In the genomic region with DNA sequence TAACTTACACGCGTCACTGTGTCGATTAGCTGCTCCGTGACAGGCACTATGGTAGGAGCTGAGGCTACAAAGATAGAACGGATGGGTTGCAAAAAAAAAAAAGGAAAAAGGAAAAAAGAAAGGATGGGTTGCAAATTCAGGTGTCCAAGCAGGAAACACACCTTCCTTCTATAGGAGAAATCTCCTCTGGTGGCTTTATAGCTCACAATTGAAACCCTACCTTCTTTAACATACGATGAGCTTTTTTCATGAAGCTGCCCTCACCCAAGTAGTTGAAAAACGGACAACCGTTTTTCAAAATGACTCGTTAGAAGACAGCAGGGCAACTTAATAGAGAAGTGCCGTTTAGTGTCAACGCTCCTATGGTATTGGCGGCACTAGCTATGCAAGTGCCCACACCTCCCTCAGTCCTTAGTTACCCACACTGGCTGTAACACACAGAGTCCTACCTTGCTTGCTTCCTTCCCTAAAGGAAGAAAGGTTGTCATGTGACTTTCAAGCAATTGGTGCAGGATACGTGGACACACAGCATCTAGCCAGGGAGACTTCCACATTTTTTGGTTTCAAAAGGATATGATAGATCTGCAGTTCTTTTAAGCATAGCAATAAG, we compare ENCODE assay signal across 8 cellular contexts. TPM values are rescaled to one million over a fixed set of nuclear protein-coding genes. Genes with fewer than 3 reads are reported as not detected.
A peak's percentile ranks its signal among the peaks of the same experiment; 100 is the strongest.
DNase-seq lines count a peak whose midpoint lies in the region; ATAC-seq and TF ChIP-seq lines count a peak whose summit lies in the region.

No MANE protein-coding gene starts in this region.

- intact Hi-C loops in heart right ventricle (cut with DNase I), result loop anchor here in 3 of 10 donors (5.0 to 10.0 kb wide), 3 partner anchors 54 to 67 kb away; a partner anchor contains a TSS

- DNase-seq in SIG-M5 treated with dmso at 0.1 percent for 504 hours (lab: John Stamatoyannopoulos, UW; ENCODE audit: unreplicated experiment), result peak; percentile 54
- no peak for DNase-seq in SIG-M5 (lab: John Stamatoyannopoulos, UW)
- peak; percentile 9 for DNase-seq in NCI-H226
- no peak for DNase-seq in activated naive CD8-positive, alpha-beta T cell treated with anti-CD3 and anti-CD28 coated beads, Interleukin-2, amount 10 ng/mL, durations not matched to agents 7 days and 5 days
- DNase-seq in heart right ventricle, result peak in 1 of 2 donors; percentile 15

- H3K9me3 Mint-ChIP-seq in activated naive CD8-positive, alpha-beta T cell treated with anti-CD3 and anti-CD28 coated beads, Interleukin-2, amount 10 ng/mL, durations not matched to agents 7 days and 5 days, result no peaks in the 10 kb centered on the region

- H3K4me1 ChIP-seq in HEK293 (ENCODE audit: control insufficient read depth, insufficient read depth, low read length) (peaks cover 12% of the 10 kb centered on the region; the same call in 1 of the 2 replicates), heart right ventricle (peaks cover 7 to 51% (median 43%) of the 10 kb centered on the region in 9 donors), parathyroid adenoma (peaks cover 4% of the 10 kb centered on the region)

- H3K79me2 ChIP-seq in parathyroid adenoma, result peaks cover 41% of the 10 kb centered on the region

- peak overlapping the region; percentile 99 for H2AFZ ChIP-seq in parathyroid adenoma

- peak; percentile 10 for ATAC-seq in activated naive CD8-positive, alpha-beta T cell treated with anti-CD3 and anti-CD28 coated beads, Interleukin-2, amount 10 ng/mL, durations not matched to agents 7 days and 5 days (ENCODE audit: low read depth)
- ATAC-seq in heart right ventricle (peak in 6 of 8 donors; percentile 23 to 63 (median 43)), GM19328 (IDR thresholded peaks at IDR 0.05; ENCODE audit: unreplicated experiment) (no peak)

- H3K36me3 Mint-ChIP-seq in activated naive CD8-positive, alpha-beta T cell treated with anti-CD3 and anti-CD28 coated beads, Interleukin-2, amount 10 ng/mL, durations not matched to agents 7 days and 5 days, result peaks cover 10% of the 10 kb centered on the region

- peak overlapping the region; percentile 82 for H3K4me3 ChIP-seq in HEK293 (ENCODE audit: low read depth, low read length)
- H3K4me3 ChIP-seq in heart right ventricle, result peak overlapping the region; percentile 63 to 97 (median 80)
- peak overlapping the region; percentile 98 for H3K4me3 ChIP-seq in parathyroid adenoma (ENCODE audit: low read depth, low read length)

- TF ChIP-seq CTCF in HEK293 (tag by site-specific recombination; IDR thresholded peaks at IDR 0.05) (no peak), heart right ventricle (IDR thresholded peaks at IDR 0.05) (no peak), parathyroid adenoma (IDR thresholded peaks at IDR 0.05) (no peak)

- H3K27ac Mint-ChIP-seq in activated naive CD8-positive, alpha-beta T cell treated with anti-CD3 and anti-CD28 coated beads, Interleukin-2, amount 10 ng/mL, durations not matched to agents 7 days and 5 days, result peak overlapping the region; percentile 99

- no peaks in the 10 kb centered on the region for H3K9me3 ChIP-seq in HEK293 (ENCODE audit: control insufficient read depth, insufficient read depth, low read depth, low read length)
- H3K9me3 ChIP-seq in heart right ventricle, result peaks cover 0 to under 1% (median 0%) of the 10 kb centered on the region in 11 donors
- no peaks in the 10 kb centered on the region for H3K9me3 ChIP-seq in parathyroid adenoma (ENCODE audit: control insufficient read depth, low read length)

- H3K27ac ChIP-seq in HEK293 (ENCODE audit: extremely low read depth, low read depth, low read length), result peak overlapping the region; percentile 97
- peak overlapping the region; percentile 88 to 100 (median 96) for H3K27ac ChIP-seq in heart right ventricle
- H3K27ac ChIP-seq in parathyroid adenoma, result peak overlapping the region; percentile 96

- WGBS in heart right ventricle, 2 donors, result 0 to 1% methylated on average over 13 of the region's 13 CpGs

- H3K27me3 ChIP-seq in heart right ventricle (no peaks in the 10 kb centered on the region), parathyroid adenoma (ENCODE audit: control insufficient read depth, insufficient read depth, low read length) (no peaks in the 10 kb centered on the region)

- H3K36me3 ChIP-seq in HEK293 (ENCODE audit: control insufficient read depth in 2 of 2, insufficient read depth in 1 of 2, low read length in 2 of 2), result peaks cover 2 to 4% of the 10 kb centered on the region in 2 experiments; a peak in 2 of 3 replicates
- H3K36me3 ChIP-seq in heart right ventricle, result peaks cover 0 to 27% (median 0%) of the 10 kb centered on the region in 9 donors
- no peaks in the 10 kb centered on the region for H3K36me3 ChIP-seq in parathyroid adenoma (ENCODE audit: control insufficient read depth, insufficient read depth, low read length)

- CTCF ChIA-PET in HEK293 (lab: Yijun Ruan, JAX), result no interaction called here

- POLR2A ChIA-PET in HEK293 (lab: Yijun Ruan, JAX), result interaction anchor here (0.5 to 2.1 kb wide), 7 partner anchors 33 to 708 kb away, joined by 3 to 26 read pairs (median 3); a partner anchor contains a TSS
- POLR2A ChIA-PET in activated naive CD8-positive, alpha-beta T cell treated with anti-CD3 and anti-CD28 coated beads, Interleukin-2, amount 10 ng/mL, durations not matched to agents 7 days and 5 days (lab: Charles Lee), result interaction anchor here (0.5 to 2.9 kb wide), 20 partner anchors 9 to 797 kb away, joined by 3 to 31 read pairs (median 4); a partner anchor contains a TSS

- no peaks in the 10 kb centered on the region for H3K27me3 Mint-ChIP-seq in activated naive CD8-positive, alpha-beta T cell treated with anti-CD3 and anti-CD28 coated beads, Interleukin-2, amount 10 ng/mL, durations not matched to agents 7 days and 5 days

- H3K9ac ChIP-seq in parathyroid adenoma, result peak overlapping the region; percentile 96

- peak overlapping the region; percentile 95 for H3K4me3 Mint-ChIP-seq in activated naive CD8-positive, alpha-beta T cell treated with anti-CD3 and anti-CD28 coated beads, Interleukin-2, amount 10 ng/mL, durations not matched to agents 7 days and 5 days

- H3K4me1 Mint-ChIP-seq in activated naive CD8-positive, alpha-beta T cell treated with anti-CD3 and anti-CD28 coated beads, Interleukin-2, amount 10 ng/mL, durations not matched to agents 7 days and 5 days, result peaks cover 31% of the 10 kb centered on the region

- peak overlapping the region; percentile 69 for H3K4me2 ChIP-seq in parathyroid adenoma (ENCODE audit: low read length)

TF ChIP-seq in HEK293, 187 proteins besides CTCF, POLR2A, EP300 and RAD21 (continues in another document):
- no peak for TF ChIP-seq ZNF133 (tag by site-specific recombination; IDR thresholded peaks at IDR 0.05)
- TF ChIP-seq, protein P1, sequence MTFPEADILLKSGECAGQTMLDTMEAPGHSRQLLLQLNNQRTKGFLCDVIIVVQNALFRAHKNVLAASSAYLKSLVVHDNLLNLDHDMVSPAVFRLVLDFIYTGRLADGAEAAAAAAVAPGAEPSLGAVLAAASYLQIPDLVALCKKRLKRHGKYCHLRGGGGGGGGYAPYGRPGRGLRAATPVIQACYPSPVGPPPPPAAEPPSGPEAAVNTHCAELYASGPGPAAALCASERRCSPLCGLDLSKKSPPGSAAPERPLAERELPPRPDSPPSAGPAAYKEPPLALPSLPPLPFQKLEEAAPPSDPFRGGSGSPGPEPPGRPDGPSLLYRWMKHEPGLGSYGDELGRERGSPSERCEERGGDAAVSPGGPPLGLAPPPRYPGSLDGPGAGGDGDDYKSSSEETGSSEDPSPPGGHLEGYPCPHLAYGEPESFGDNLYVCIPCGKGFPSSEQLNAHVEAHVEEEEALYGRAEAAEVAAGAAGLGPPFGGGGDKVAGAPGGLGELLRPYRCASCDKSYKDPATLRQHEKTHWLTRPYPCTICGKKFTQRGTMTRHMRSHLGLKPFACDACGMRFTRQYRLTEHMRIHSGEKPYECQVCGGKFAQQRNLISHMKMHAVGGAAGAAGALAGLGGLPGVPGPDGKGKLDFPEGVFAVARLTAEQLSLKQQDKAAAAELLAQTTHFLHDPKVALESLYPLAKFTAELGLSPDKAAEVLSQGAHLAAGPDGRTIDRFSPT (tag by site-specific recombination; IDR thresholded peaks at IDR 0.05), result no peak
- TF ChIP-seq, protein P2, sequence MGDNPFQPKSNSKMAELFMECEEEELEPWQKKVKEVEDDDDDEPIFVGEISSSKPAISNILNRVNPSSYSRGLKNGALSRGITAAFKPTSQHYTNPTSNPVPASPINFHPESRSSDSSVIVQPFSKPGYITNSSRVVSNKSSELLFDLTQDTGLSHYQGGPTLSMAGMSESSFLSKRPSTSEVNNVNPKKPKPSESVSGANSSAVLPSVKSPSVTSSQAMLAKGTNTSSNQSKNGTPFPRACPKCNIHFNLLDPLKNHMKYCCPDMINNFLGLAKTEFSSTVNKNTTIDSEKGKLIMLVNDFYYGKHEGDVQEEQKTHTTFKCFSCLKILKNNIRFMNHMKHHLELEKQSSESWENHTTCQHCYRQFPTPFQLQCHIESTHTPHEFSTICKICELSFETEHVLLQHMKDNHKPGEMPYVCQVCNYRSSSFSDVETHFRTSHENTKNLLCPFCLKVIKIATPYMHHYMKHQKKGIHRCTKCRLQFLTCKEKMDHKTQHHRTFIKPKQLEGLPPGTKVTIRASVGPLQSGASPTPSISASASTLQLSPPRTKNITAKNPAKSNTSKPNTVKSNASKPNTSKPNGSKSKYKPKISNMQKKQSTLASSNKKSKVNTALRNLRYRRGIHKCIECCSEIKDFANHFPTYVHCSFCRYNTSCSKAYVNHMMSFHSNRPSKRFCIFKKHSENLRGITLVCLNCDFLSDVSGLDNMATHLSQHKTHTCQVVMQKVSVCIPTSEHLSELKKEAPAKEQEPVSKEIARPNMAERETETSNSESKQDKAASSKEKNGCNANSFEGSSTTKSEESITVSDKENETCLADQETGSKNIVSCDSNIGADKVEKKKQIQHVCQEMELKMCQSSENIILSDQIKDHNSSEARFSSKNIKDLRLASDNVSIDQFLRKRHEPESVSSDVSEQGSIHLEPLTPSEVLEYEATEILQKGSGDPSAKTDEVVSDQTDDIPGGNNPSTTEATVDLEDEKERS (tag by site-specific recombination; IDR thresholded peaks at IDR 0.05), result no peak
- TF ChIP-seq ZNF600 (tag by site-specific recombination; IDR thresholded peaks at IDR 0.05), result 0 out of 2 replicates have a peak, but pooled peaks have one; percentile 9
- TF ChIP-seq ZBTB17 (tag by site-specific recombination; IDR thresholded peaks at IDR 0.05), result peak; percentile 8; the same call in 1 of the 2 replicates
- peak; percentile 26; the same call in 1 of the 2 replicates for TF ChIP-seq ZNF629 (tag by site-specific recombination; IDR thresholded peaks at IDR 0.05)
- TF ChIP-seq ZNF785 (tag by site-specific recombination; IDR thresholded peaks at IDR 0.05), result no peak
- TF ChIP-seq ZNF23 (tag by site-specific recombination; IDR thresholded peaks at IDR 0.05; ENCODE audit: borderline replicate concordance), result no peak

RNA-seq across cellular contexts. Expression of a gene that starts 0.7 kb away (rescaled TPM):
- total RNA-seq in activated naive CD8-positive, alpha-beta T cell treated with anti-CD3 and anti-CD28 coated beads, Interleukin-2, amount 10 ng/mL, durations not matched to agents 7 days and 5 days, result 10 to 100 TPM; 47.9 to 49.7 TPM
- total RNA-seq in heart right ventricle, result 10 to 100 TPM; 46.5 to 73.3 (median 59.7) TPM
- 1 to 10 TPM; 4.0 to 8.1 TPM for polyA plus RNA-seq in heart right ventricle

Comparison
In these comparisons a context has a peak if more than half of its experiments do, and no peak if none do; other contexts are left out.
1. DNase-seq: peak in SIG-M5 treated with dmso at 0.1 percent for 504 hours (single experiment) and NCI-H226 (single experiment); none in SIG-M5 (single experiment) and activated naive CD8-positive, alpha-beta T cell treated with anti-CD3 and anti-CD28 coated beads, Interleukin-2, amount 10 ng/mL, durations not matched to agents 7 days and 5 days (single experiment).
2. Peak in every context shown above with its lines, with median percentiles within 50 percentile points of each other: H3K27ac ChIP-seq and H3K4me3 ChIP-seq.